In the genomic region with DNA sequence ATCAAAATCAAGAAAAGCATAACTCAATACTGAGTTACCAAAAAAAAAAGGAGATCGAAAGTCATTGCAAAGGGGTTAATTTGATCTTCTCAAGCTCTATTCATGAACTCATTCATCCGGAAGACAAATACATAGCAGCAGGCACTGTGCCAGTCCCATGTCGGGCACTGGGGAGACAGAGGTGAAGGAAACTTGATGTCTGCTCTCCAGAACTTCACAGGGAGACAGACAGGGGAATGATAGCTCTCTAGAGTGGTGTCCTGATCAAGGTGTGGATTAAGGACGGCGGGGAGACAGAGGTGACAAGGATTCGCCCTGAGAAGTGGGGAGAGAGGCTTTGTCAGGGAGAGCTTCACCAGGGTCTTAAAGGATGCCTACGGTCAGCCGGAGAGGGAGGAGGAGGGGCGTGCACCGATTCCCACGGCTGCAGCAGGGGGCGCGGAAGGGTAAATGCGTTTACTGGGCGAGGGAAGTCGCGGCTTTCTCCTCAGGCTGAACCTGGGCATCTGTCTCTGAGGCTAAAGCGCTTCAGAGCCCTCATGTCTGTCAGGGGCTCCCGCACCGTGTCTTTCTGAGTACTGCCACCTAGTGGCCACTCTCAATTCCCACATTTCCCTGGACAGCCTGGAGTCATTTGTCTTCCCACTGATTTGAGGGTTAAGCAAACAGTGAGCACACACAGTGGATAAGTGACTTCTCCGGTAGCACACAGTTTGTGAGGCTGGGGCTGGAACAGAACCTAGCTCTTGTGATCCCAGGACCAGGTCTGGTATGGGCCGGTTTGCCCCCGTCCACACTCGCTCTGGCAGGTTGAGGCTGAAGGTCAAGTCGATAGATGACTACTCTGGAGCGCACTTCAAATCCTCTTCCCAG, we compare ENCODE assay signal across 8 cellular contexts.
DNase-seq lines count a peak whose midpoint lies in the region; ATAC-seq and TF ChIP-seq lines count a peak whose summit lies in the region.

No MANE protein-coding gene starts in this region.

- intact Hi-C loops in right cardiac atrium (cut with DNase I), result loop anchor here in 3 of 4 donors (2.0 to 10.0 kb wide), 5 partner anchors 144 to 246 kb away; partner anchors contain the start of gene TENT5C (in 2 of the 3)

- H3K9me3 ChIP-seq in ES-I3 (ENCODE audit: control insufficient read depth, insufficient read depth, low read length) (no peaks in the 10 kb centered on the region), right cardiac atrium (ENCODE audit: control insufficient read depth, low read length) (no peaks in the 10 kb centered on the region)

- H3K27ac ChIP-seq in right cardiac atrium (ENCODE audit: low read length), result no peak overlapping the region

- H3K9ac ChIP-seq in ES-I3 (ENCODE audit: low read depth, low read length), result peak overlapping the region; percentile 30; the same call in 1 of the 2 replicates

- H3K36me3 ChIP-seq in ES-I3 (ENCODE audit: insufficient read depth, low read length), result no peaks in the 10 kb centered on the region

- peak overlapping the region; percentile 36 for H3K4me3 ChIP-seq in right cardiac atrium (ENCODE audit: low read length)

- POLR2A ChIA-PET in HEK293T (lab: Yijun Ruan, JAX), result interaction anchor here (1.1 kb wide), 1 partner anchor 146 kb away, joined by 3 read pairs; no protein-coding TSS in a partner anchor

- H3K4me1 ChIP-seq in ES-I3 (ENCODE audit: insufficient read depth, low read length) (no peaks in the 10 kb centered on the region), right cardiac atrium (ENCODE audit: control insufficient read depth, insufficient read depth, low read length) (no peaks in the 10 kb centered on the region)

- DNase-seq in HEK293T (ENCODE audit: extremely low spot score), result peak; percentile 88
- DNase-seq in NCI-H128 (lab: John Stamatoyannopoulos, UW; ENCODE audit: unreplicated experiment), result peak; percentile 44
- peak; percentile 41 for DNase-seq in T follicular helper cell (ENCODE audit: low read depth)
- peak; percentile 80 for DNase-seq in amniotic epithelial cell (ENCODE audit: low read depth)
- peak; percentile 60 to 76 (median 75) for DNase-seq in right cardiac atrium
- peak; percentile 76 for DNase-seq in renal cortical epithelial cell (ENCODE audit: low read depth)

- CTCF ChIA-PET in HEK293T (lab: Yijun Ruan, JAX), result interaction anchor here (0.7 to 3.8 kb wide), 13 partner anchors 11 to 253 kb away, joined by 3 to 40 read pairs (median 3); no protein-coding TSS in a partner anchor

- 12% methylated on average over 26 of the region's 26 CpGs for WGBS in right cardiac atrium

- ATAC-seq in right cardiac atrium, result peak; percentile 95 to 96
- no peak for ATAC-seq in HG03139 (IDR thresholded peaks at IDR 0.05; ENCODE audit: unreplicated experiment)

- H3K27me3 ChIP-seq in right cardiac atrium (ENCODE audit: control insufficient read depth, insufficient read depth), result no peaks in the 10 kb centered on the region

TF ChIP-seq in HEK293T, 16 proteins besides CTCF, POLR2A, EP300 and RAD21:
- TF ChIP-seq ZNF384 (IDR thresholded peaks at IDR 0.05) (no peak), FOXM1 (IDR thresholded peaks at IDR 0.05; ENCODE audit: borderline replicate concordance) (no peak), PKNOX1 (IDR thresholded peaks at IDR 0.05) (peak; percentile 90), SP1 (IDR thresholded peaks at IDR 0.05) (no peak), CTBP1 (IDR thresholded peaks at IDR 0.05; ENCODE audit: borderline replicate concordance) (peak; percentile 18; the same call in 1 of the 2 replicates), SUZ12 (IDR thresholded peaks at IDR 0.05) (no peak), LEF1 (IDR thresholded peaks at IDR 0.05; ENCODE audit: borderline replicate concordance) (no peak), FOXK2 (IDR thresholded peaks at IDR 0.05) (no peak), L3MBTL2 (conservative IDR thresholded peaks at IDR 0.05) (peak; percentile 47; the same call in 1 of the 2 replicates), HDGF (IDR thresholded peaks at IDR 0.05; ENCODE audit: borderline replicate concordance) (no peak)
